ENCODE assay signal across 32 cellular contexts in genomic region chr10:20618148-20618547, GRCh38.
"Had no signal": no experiment of that assay in that cellular context is flagged by ENCODE, and none has a peak within 500 bp of the region (broad histone marks: within the 10 kb centered on the region; RNA-seq: fewer than 3 reads in every experiment).

No MANE protein-coding gene starts in this region.

- H3K9me3 ChIP-seq: ascending aorta, breast epithelium, esophagus muscularis mucosa, gastrocnemius medialis had no signal

- ATAC-seq: activated naive CD4-positive, alpha-beta T cell treated with anti-CD3 and anti-CD28 coated beads, Interleukin-2, amount 50 U/mL, for 72 hours; activated T-cell treated with anti-CD3 and anti-CD28 coated beads, Interleukin-2, amount 50 U/mL, for 72 hours; effector memory CD8-positive, alpha-beta T cell; foreskin keratinocyte; gastrocnemius medialis; WTC11 had no signal

- H3K4me1 ChIP-seq: breast epithelium, esophagus muscularis mucosa, foreskin keratinocyte had no signal

- H3K4me3 Mint-ChIP-seq: activated CD4-positive, alpha-beta memory T cell treated with anti-CD3 and anti-CD28 coated beads, Interleukin-2, amount 10 ng/mL, durations not matched to agents 7 days and 5 days; activated CD4-positive, alpha-beta T cell treated with anti-CD3 and anti-CD28 coated beads, Interleukin-2, amount 10 ng/mL, durations not matched to agents 7 days and 5 days; activated naive CD4-positive, alpha-beta T cell treated with anti-CD3 and anti-CD28 coated beads, Interleukin-2, amount 10 ng/mL, durations not matched to agents 7 days and 5 days; activated naive CD8-positive, alpha-beta T cell treated with anti-CD3 and anti-CD28 coated beads, Interleukin-2, amount 10 ng/mL, durations not matched to agents 7 days and 5 days; activated T-cell treated with anti-CD3 and anti-CD28 coated beads, Interleukin-2, amount 50 U/mL, for 24 hours; activated T-cell treated with anti-CD3 and anti-CD28 coated beads, Interleukin-2, amount 50 U/mL, for 72 hours; brain; effector memory CD8-positive, alpha-beta T cell; WTC11 had no signal

- H3K27ac ChIP-seq: ascending aorta, breast epithelium, cardiac muscle cell, esophagus muscularis mucosa, foreskin keratinocyte, gastrocnemius medialis, VCaP had no signal

- H3K27me3 ChIP-seq: ascending aorta, breast epithelium, cardiac muscle cell, esophagus muscularis mucosa, foreskin keratinocyte, gastrocnemius medialis had no signal

- H3K4me1 Mint-ChIP-seq: activated CD4-positive, alpha-beta memory T cell treated with anti-CD3 and anti-CD28 coated beads, Interleukin-2, amount 10 ng/mL, durations not matched to agents 7 days and 5 days; brain had no signal

- H3K27ac Mint-ChIP-seq: activated CD4-positive, alpha-beta memory T cell treated with anti-CD3 and anti-CD28 coated beads, Interleukin-2, amount 10 ng/mL, durations not matched to agents 7 days and 5 days; activated naive CD4-positive, alpha-beta T cell treated with anti-CD3 and anti-CD28 coated beads, Interleukin-2, amount 10 ng/mL, durations not matched to agents 7 days and 5 days; activated naive CD4-positive, alpha-beta T cell treated with anti-CD3 and anti-CD28 coated beads, Interleukin-2, amount 50 U/mL, for 72 hours; activated T-cell treated with anti-CD3 and anti-CD28 coated beads, Interleukin-2, amount 50 U/mL, for 24 hours; activated T-cell treated with anti-CD3 and anti-CD28 coated beads, Interleukin-2, amount 50 U/mL, for 72 hours; brain; WTC11 had no signal

- DNase-seq: activated CD4-positive, alpha-beta memory T cell treated with anti-CD3 and anti-CD28 coated beads, Interleukin-2, amount 10 ng/mL, durations not matched to agents 7 days and 5 days; activated CD4-positive, alpha-beta T cell treated with anti-CD3 and anti-CD28 coated beads for 1 hour; activated CD4-positive, alpha-beta T cell treated with anti-CD3 and anti-CD28 coated beads for 4 hours; activated CD4-positive, alpha-beta T cell treated with anti-CD3 and anti-CD28 coated beads, Interleukin-2, amount 10 ng/mL, durations not matched to agents 7 days and 5 days; activated CD4-positive, alpha-beta T cell treated with anti-CD3 and anti-CD28 coated beads, Interleukin-2, amount 50 U/mL, for 4 hours; activated CD8-positive, alpha-beta memory T cell treated with anti-CD3 and anti-CD28 coated beads, Interleukin-2, amount 50 U/mL, for 48 hours; activated gamma-delta T cell; activated naive CD4-positive, alpha-beta T cell; activated naive CD4-positive, alpha-beta T cell treated with anti-CD3 and anti-CD28 coated beads, Interleukin-2, amount 10 ng/mL, durations not matched to agents 7 days and 5 days; activated naive CD8-positive, alpha-beta T cell treated with anti-CD3 and anti-CD28 coated beads, Interleukin-2, amount 10 ng/mL, durations not matched to agents 7 days and 5 days; activated T-cell treated with anti-CD3 and anti-CD28 coated beads for 4 hours; activated T-cell treated with anti-CD3 and anti-CD28 coated beads, Interleukin-2, amount 50 U/mL, for 24 hours; activated T-cell treated with anti-CD3 and anti-CD28 coated beads, Interleukin-2, amount 50 U/mL, for 72 hours; central memory CD4-positive, alpha-beta T cell; cerebellar nuclear complex; cortex of kidney; dermis blood vessel endothelial cell; effector CD4-positive, alpha-beta T cell; effector memory CD8-positive, alpha-beta T cell; erythroblast; foreskin keratinocyte; gastrocnemius medialis; glutamatergic neuron; T-helper 2 cell had no signal

- H3K36me3 Mint-ChIP-seq: activated naive CD4-positive, alpha-beta T cell treated with anti-CD3 and anti-CD28 coated beads, Interleukin-2, amount 10 ng/mL, durations not matched to agents 7 days and 5 days; activated naive CD8-positive, alpha-beta T cell treated with anti-CD3 and anti-CD28 coated beads, Interleukin-2, amount 10 ng/mL, durations not matched to agents 7 days and 5 days; brain had no signal

- H3K9me3 Mint-ChIP-seq: activated CD4-positive, alpha-beta memory T cell treated with anti-CD3 and anti-CD28 coated beads, Interleukin-2, amount 10 ng/mL, durations not matched to agents 7 days and 5 days; activated T-cell treated with anti-CD3 and anti-CD28 coated beads, Interleukin-2, amount 50 U/mL, for 24 hours; brain had no signal

- H3K4me3 ChIP-seq: ascending aorta, breast epithelium, cardiac muscle cell, esophagus muscularis mucosa, gastrocnemius medialis had no signal

- H3K27me3 Mint-ChIP-seq: activated CD4-positive, alpha-beta memory T cell treated with anti-CD3 and anti-CD28 coated beads, Interleukin-2, amount 10 ng/mL, durations not matched to agents 7 days and 5 days; activated CD4-positive, alpha-beta T cell treated with anti-CD3 and anti-CD28 coated beads, Interleukin-2, amount 10 ng/mL, durations not matched to agents 7 days and 5 days; activated naive CD4-positive, alpha-beta T cell treated with anti-CD3 and anti-CD28 coated beads, Interleukin-2, amount 10 ng/mL, durations not matched to agents 7 days and 5 days; activated naive CD8-positive, alpha-beta T cell treated with anti-CD3 and anti-CD28 coated beads, Interleukin-2, amount 10 ng/mL, durations not matched to agents 7 days and 5 days; activated T-cell treated with anti-CD3 and anti-CD28 coated beads, Interleukin-2, amount 50 U/mL, for 24 hours; brain; effector memory CD8-positive, alpha-beta T cell had no signal

- H3K36me3 ChIP-seq: ascending aorta, breast epithelium, cardiac muscle cell, esophagus muscularis mucosa, gastrocnemius medialis had no signal
